Comparison of ENCODE assay signal across 19 cellular contexts in genomic region chr9:2367970-2368369, GRCh38.
DNase-seq lines count a peak whose midpoint lies in the region; ATAC-seq, FAIRE-seq and TF ChIP-seq lines count a peak whose summit lies in the region.
"Had no signal": no experiment of that assay in that cellular context is flagged by ENCODE, and none has a peak within 500 bp of the region (broad histone marks: within the 10 kb centered on the region; RNA-seq: fewer than 3 reads in every experiment).

No MANE protein-coding gene starts in this region.

- peak overlapping the region; percentile 77; the same call in 1 of the 2 replicates for H2BK12ac ChIP-seq in H1 (ENCODE audit: low read depth, low read length)

- in situ Hi-C loops in mammary epithelial cell (cut with MboI; ENCODE audit: low sequenced_read_pairs in 2 of 2), result no loop called here
- in situ Hi-C loops in G401 (cut with HindIII; ENCODE audit: low sequenced_read_pairs), result no loop called here

- no peaks in the 10 kb centered on the region for H3K23me2 ChIP-seq in H1 (ENCODE audit: low read depth, low read length)

- H3K27ac Mint-ChIP-seq in MCF 10A (ENCODE audit: low read depth, unreplicated experiment), result no peak overlapping the region
- H3K27ac Mint-ChIP-seq in stimulated activated effector memory CD8-positive, alpha-beta T cell treated with anti-CD3 and anti-CD28 coated beads, Interleukin-12 subunit alpha, Interleukin-12 subunit beta, amount 100 ng/mL, for 72 hours, result no peak overlapping the region
- H3K27ac Mint-ChIP-seq: activated CD4-positive, alpha-beta T cell treated with anti-CD3 and anti-CD28 coated beads for 36 hours; T-helper 2 cell treated with Interferon-gamma antibody and Interleukin-4, amounts not matched to agents 5 μg/mL and 100 μg/mL, for 36 hours had no signal

- no peak overlapping the region for H2BK120ac ChIP-seq in H1 (replicated peaks; ENCODE audit: low read depth, low read length)

- no peak overlapping the region for H2BK5ac ChIP-seq in H1 (ENCODE audit: low read depth, low read length)

- peak in 1 of 2 experiments; percentile 35; a peak in 1 of 4 replicates for TF ChIP-seq RAD21 in H1 (IDR thresholded peaks at IDR 0.05 in 1 of 2, conservative IDR thresholded peaks at IDR 0.05 in 1 of 2; ENCODE audit: low read depth in 2 of 2, low read length in 2 of 2)

- peak; percentile 42 for ATAC-seq in stimulated activated effector memory CD8-positive, alpha-beta T cell treated with anti-CD3 and anti-CD28 coated beads, Interleukin-12 subunit alpha, Interleukin-12 subunit beta, amount 100 ng/mL, for 72 hours
- ATAC-seq in HG02938 (IDR thresholded peaks at IDR 0.05; ENCODE audit: unreplicated experiment) (no peak), HG03039 (IDR thresholded peaks at IDR 0.05; ENCODE audit: unreplicated experiment) (no peak)
- ATAC-seq: activated CD4-positive, alpha-beta T cell treated with anti-CD3 and anti-CD28 coated beads for 36 hours; left ventricle myocardium superior had no signal

- H3K36me3 Mint-ChIP-seq in MCF 10A (ENCODE audit: insufficient read depth, unreplicated experiment), result peaks cover 3% of the 10 kb centered on the region
- H3K36me3 Mint-ChIP-seq in stimulated activated effector memory CD8-positive, alpha-beta T cell treated with anti-CD3 and anti-CD28 coated beads, Interleukin-12 subunit alpha, Interleukin-12 subunit beta, amount 100 ng/mL, for 72 hours, result no peaks in the 10 kb centered on the region

- POLR2A ChIA-PET in MCF 10A (lab: Yijun Ruan, JAX) (no interaction called here), H1 (lab: Charles Lee; ENCODE audit: partially characterized antibody) (no interaction called here)

- H3K27ac ChIP-seq in mammary epithelial cell (ENCODE audit: insufficient read depth, low read depth, low read length), result no peak overlapping the region
- no peak overlapping the region for H3K27ac ChIP-seq in H1 (ENCODE audit: low read depth, low read length)
- H3K27ac ChIP-seq: hepatocyte, ovary, RWPE1, skin epidermis had no signal

- H2BK15ac ChIP-seq in H1 (ENCODE audit: low read length), result 0 out of 2 replicates have a peak overlapping the region, but pooled peaks have one; percentile 25

- peak overlapping the region; percentile 47 for H3K4ac ChIP-seq in H1 (replicated peaks; ENCODE audit: insufficient read length, low read depth, low read length)

- H3K14ac ChIP-seq in H1 (ENCODE audit: insufficient read length), result peak overlapping the region; percentile 45

- no peaks in the 10 kb centered on the region for H3K79me2 ChIP-seq in mammary epithelial cell (ENCODE audit: insufficient read depth, low read length)
- no peaks in the 10 kb centered on the region for H3K79me2 ChIP-seq in H1 (ENCODE audit: control insufficient read depth in 1 of 2, insufficient read depth in 2 of 2, low read length in 2 of 2)
- H3K79me2 ChIP-seq: hepatocyte had no signal

- no peak overlapping the region for H2AK5ac ChIP-seq in H1 (ENCODE audit: low read depth, low read length)

- no peak overlapping the region for H3K23ac ChIP-seq in H1 (ENCODE audit: insufficient read length)

- H3K27me3 ChIP-seq in mammary epithelial cell (ENCODE audit: insufficient read depth, low read length) (no peaks in the 10 kb centered on the region), H1 (replicated peaks in 1 of 4; ENCODE audit: control insufficient read depth in 3 of 4, extremely low read depth in 1 of 4, insufficient read depth in 3 of 4, low read length in 3 of 4) (peaks cover 0 to 2% (median 0%) of the 10 kb centered on the region in 4 experiments; a peak in 1 of 7 replicates)
- H3K27me3 ChIP-seq: hepatocyte, ovary had no signal

- H3K4me3 Mint-ChIP-seq in MCF 10A (ENCODE audit: unreplicated experiment), result no peak overlapping the region
- no peak overlapping the region for H3K4me3 Mint-ChIP-seq in stimulated activated effector memory CD8-positive, alpha-beta T cell treated with anti-CD3 and anti-CD28 coated beads, Interleukin-12 subunit alpha, Interleukin-12 subunit beta, amount 100 ng/mL, for 72 hours
- H3K4me3 Mint-ChIP-seq: activated CD4-positive, alpha-beta T cell treated with anti-CD3 and anti-CD28 coated beads for 36 hours; T-helper 2 cell treated with Interferon-gamma antibody and Interleukin-4, amounts not matched to agents 5 μg/mL and 100 μg/mL, for 36 hours had no signal

- intact Hi-C loops in MCF 10A (cut with micrococcal nuclease) (no loop called here), mammary epithelial cell (cut with micrococcal nuclease) (no loop called here)

- H3K4me3 ChIP-seq in mammary epithelial cell (replicated peaks in 1 of 3; ENCODE audit: insufficient read depth in 1 of 3, low read depth in 2 of 3, low read length in 3 of 3) (no peak overlapping the region), H1 (ENCODE audit: extremely low read depth in 1 of 4, insufficient read depth in 2 of 4, low read depth in 3 of 4, low read length in 4 of 4) (no peak overlapping the region)
- H3K4me3 ChIP-seq: hepatocyte, ovary, skin epidermis had no signal

- H2AFZ ChIP-seq in mammary epithelial cell (ENCODE audit: low read depth, low read length) (no peak overlapping the region), H1 (ENCODE audit: low read length) (no peak overlapping the region)
- H2AFZ ChIP-seq: hepatocyte had no signal

- H3K9me3 ChIP-seq in mammary epithelial cell (replicated peaks; ENCODE audit: insufficient read depth, low read length) (no peaks in the 10 kb centered on the region), H1 (ENCODE audit: insufficient read depth in 2 of 2, low read depth in 1 of 2, low read length in 1 of 2) (no peaks in the 10 kb centered on the region)
- H3K9me3 ChIP-seq: ovary had no signal

- CTCF ChIA-PET in MCF 10A (lab: Yijun Ruan, JAX) (no interaction called here), mammary epithelial cell (lab: Charles Lee; ENCODE audit: low non-redundant PET) (interaction anchor here (0.6 kb wide), 1 partner anchor 34 kb away, joined by 3 read pairs; no protein-coding TSS in a partner anchor), H1 (lab: Charles Lee; ENCODE audit: partially characterized antibody) (interaction anchor here (0.9 to 1.2 kb wide), 3 partner anchors 10 to 31 kb away, joined by 3 to 4 read pairs (median 3); no protein-coding TSS in a partner anchor)

- H3K4me1 Mint-ChIP-seq in MCF 10A (ENCODE audit: insufficient read depth, unreplicated experiment), result no peaks in the 10 kb centered on the region
- H3K4me1 Mint-ChIP-seq in stimulated activated effector memory CD8-positive, alpha-beta T cell treated with anti-CD3 and anti-CD28 coated beads, Interleukin-12 subunit alpha, Interleukin-12 subunit beta, amount 100 ng/mL, for 72 hours, result no peaks in the 10 kb centered on the region
- H3K4me1 Mint-ChIP-seq: activated CD4-positive, alpha-beta T cell treated with anti-CD3 and anti-CD28 coated beads for 36 hours had no signal

- 80% methylated on average over 1 of the region's 1 CpG for WGBS in mammary epithelial cell (ENCODE audit: low coverage, missing lambda C conversion rate)
- WGBS in H1 (ENCODE audit: extremely low coverage in 1 of 2, insufficient coverage in 1 of 2, insufficient read length in 1 of 2, insufficient replicate concordance in 2 of 2, low coverage in 1 of 2, low lambda C conversion rate in 2 of 2, missing lambda C conversion rate in 1 of 2), 2 experiments, result 93% methylated on average over 1 of the region's 1 CpG; no CpG with 5 or more reads in 1 of the 2 experiments

- H4K20me1 ChIP-seq in mammary epithelial cell (ENCODE audit: insufficient read depth, low read length), result no peaks in the 10 kb centered on the region
- no peaks in the 10 kb centered on the region for H4K20me1 ChIP-seq in H1 (replicated peaks in 1 of 2; ENCODE audit: control insufficient read depth in 1 of 2, insufficient read depth in 2 of 2, low read length in 2 of 2)

- H3K27me3 Mint-ChIP-seq in MCF 10A (ENCODE audit: insufficient read depth, unreplicated experiment), result no peaks in the 10 kb centered on the region

- TF ChIP-seq POLR2A in H1 (IDR thresholded peaks at IDR 0.05; ENCODE audit: control extremely low read depth in 1 of 2, low read depth in 2 of 2, low read length in 2 of 2), result no peak

- H3K4me1 ChIP-seq in mammary epithelial cell (ENCODE audit: insufficient read depth, low read length) (no peaks in the 10 kb centered on the region), H1 (replicated peaks in 1 of 4; ENCODE audit: control insufficient read depth in 3 of 4, insufficient read depth in 4 of 4, low read length in 3 of 4) (no peaks in the 10 kb centered on the region; a peak in 1 of 7 replicates)

- no peak overlapping the region for H4K8ac ChIP-seq in H1 (ENCODE audit: extremely low read depth, insufficient read depth, low read length)

- no peak for FAIRE-seq in H1 (lab: Jason Lieb, UNC)
- FAIRE-seq: G401.6 had no signal

- no peaks in the 10 kb centered on the region for H3K79me1 ChIP-seq in H1 (ENCODE audit: low read depth, low read length)

- no peak overlapping the region for H3K18ac ChIP-seq in H1 (ENCODE audit: extremely low read depth, low read length)

- no peak overlapping the region for H3K4me2 ChIP-seq in mammary epithelial cell (ENCODE audit: insufficient read depth, low read depth, low read length)
- no peak overlapping the region for H3K4me2 ChIP-seq in H1 (ENCODE audit: insufficient read depth in 1 of 2, low read depth in 2 of 2, low read length in 2 of 2)
- H3K4me2 ChIP-seq: hepatocyte had no signal

- dilution Hi-C loops in mammary epithelial cell (cut with HindIII; ENCODE audit: low sequenced_read_pairs), result no loop called here

- DNase-seq in MCF 10A (ENCODE audit: unreplicated experiment), result peak; percentile 10
- DNase-seq in mammary epithelial cell, result no peak
- DNase-seq in HuH-7 (ENCODE audit: low spot score), result peak; percentile 15
- no peak for DNase-seq in H1 (ENCODE audit: low read depth in 1 of 2, low spot score in 2 of 2)
- DNase-seq in stimulated activated effector memory CD8-positive, alpha-beta T cell treated with anti-CD3 and anti-CD28 coated beads, Interleukin-12 subunit alpha, Interleukin-12 subunit beta, amount 100 ng/mL, for 72 hours (ENCODE audit: low spot score in 2 of 2), result no peak
- DNase-seq in G401 (ENCODE audit: low spot score), result no peak
- DNase-seq: activated CD4-positive, alpha-beta T cell treated with anti-CD3 and anti-CD28 coated beads for 36 hours; activated naive CD4-positive, alpha-beta T cell treated with Interleukin-2 at 50 U/mL for 16 hours; dermis blood vessel endothelial cell; left ventricle myocardium superior; NCI-H2107; ovary had no signal

- no peak overlapping the region for H4K5ac ChIP-seq in H1 (ENCODE audit: insufficient read length, low read depth, low read length)

- H3K36me3 ChIP-seq in mammary epithelial cell (ENCODE audit: insufficient read depth, low read length) (no peaks in the 10 kb centered on the region), H1 (ENCODE audit: control insufficient read depth in 2 of 4, insufficient read depth in 4 of 4, low read length in 3 of 4) (no peaks in the 10 kb centered on the region; a peak in 2 of 8 replicates)
- H3K36me3 ChIP-seq: ovary had no signal

- no TSS peak for BruUV-seq in MCF 10A (replicated peaks; lab: Mats Ljungman, UMichigan)
- no TSS peak for BruUV-seq in mammary epithelial cell (replicated peaks; lab: Mats Ljungman, UMichigan)

- H3K9me3 Mint-ChIP-seq in MCF 10A (ENCODE audit: unreplicated experiment), result no peaks in the 10 kb centered on the region
- H3K9me3 Mint-ChIP-seq in stimulated activated effector memory CD8-positive, alpha-beta T cell treated with anti-CD3 and anti-CD28 coated beads, Interleukin-12 subunit alpha, Interleukin-12 subunit beta, amount 100 ng/mL, for 72 hours, result no peaks in the 10 kb centered on the region
- H3K9me3 Mint-ChIP-seq: T-helper 2 cell treated with Interferon-gamma antibody and Interleukin-4, amounts not matched to agents 5 μg/mL and 100 μg/mL, for 36 hours had no signal

- H3K9ac ChIP-seq in mammary epithelial cell (ENCODE audit: insufficient read depth, low read length), result no peak overlapping the region
- H3K9ac ChIP-seq in H1 (replicated peaks in 1 of 4; ENCODE audit: extremely low read depth in 1 of 4, low read depth in 3 of 4, low read length in 3 of 4), result no peak overlapping the region

- H3K56ac ChIP-seq in H1 (replicated peaks; ENCODE audit: insufficient read length, low read depth, low read length), result no peak overlapping the region

- TF ChIP-seq CTCF in MCF 10A (IDR thresholded peaks at IDR 0.05; ENCODE audit: unreplicated experiment) (no peak), mammary epithelial cell (conservative IDR thresholded peaks at IDR 0.05 in 1 of 2, IDR thresholded peaks at IDR 0.05 in 1 of 2; ENCODE audit: extremely low read depth in 1 of 2, insufficient read depth in 1 of 2, low read depth in 1 of 2, low read length in 2 of 2) (no peak), H1 (IDR thresholded peaks at IDR 0.05; ENCODE audit: control extremely low read depth in 1 of 3, insufficient read depth in 1 of 3, low read depth in 1 of 3, low read length in 3 of 3) (peak; percentile 36 to 54 (median 49))

- peak overlapping the region; percentile 80 for H4K91ac ChIP-seq in H1 (replicated peaks; ENCODE audit: insufficient read length, low read length)

- no peak overlapping the region for H2BK20ac ChIP-seq in H1 (ENCODE audit: low read length)

- no peak for TF ChIP-seq EP300 in H1 (IDR thresholded peaks at IDR 0.05; ENCODE audit: borderline replicate concordance in 1 of 2, low read depth in 2 of 2, low read length in 2 of 2)

Comparison
In these comparisons a context has a peak if more than half of its experiments do, and no peak if none do; other contexts are left out.
1. DNase-seq: peak in MCF 10A (single experiment) and HuH-7 (single experiment); none in mammary epithelial cell (single experiment), H1 (0 of 2), stimulated activated effector memory CD8-positive, alpha-beta T cell treated with anti-CD3 and anti-CD28 coated beads, Interleukin-12 subunit alpha, Interleukin-12 subunit beta, amount 100 ng/mL, for 72 hours (0 of 2) and G401 (single experiment).
2. CTCF ChIP-seq: peak in H1 (3 of 3); none in MCF 10A (single experiment) and mammary epithelial cell (0 of 2).